ENCODE assay signal across 27 cellular contexts in the genomic region with DNA sequence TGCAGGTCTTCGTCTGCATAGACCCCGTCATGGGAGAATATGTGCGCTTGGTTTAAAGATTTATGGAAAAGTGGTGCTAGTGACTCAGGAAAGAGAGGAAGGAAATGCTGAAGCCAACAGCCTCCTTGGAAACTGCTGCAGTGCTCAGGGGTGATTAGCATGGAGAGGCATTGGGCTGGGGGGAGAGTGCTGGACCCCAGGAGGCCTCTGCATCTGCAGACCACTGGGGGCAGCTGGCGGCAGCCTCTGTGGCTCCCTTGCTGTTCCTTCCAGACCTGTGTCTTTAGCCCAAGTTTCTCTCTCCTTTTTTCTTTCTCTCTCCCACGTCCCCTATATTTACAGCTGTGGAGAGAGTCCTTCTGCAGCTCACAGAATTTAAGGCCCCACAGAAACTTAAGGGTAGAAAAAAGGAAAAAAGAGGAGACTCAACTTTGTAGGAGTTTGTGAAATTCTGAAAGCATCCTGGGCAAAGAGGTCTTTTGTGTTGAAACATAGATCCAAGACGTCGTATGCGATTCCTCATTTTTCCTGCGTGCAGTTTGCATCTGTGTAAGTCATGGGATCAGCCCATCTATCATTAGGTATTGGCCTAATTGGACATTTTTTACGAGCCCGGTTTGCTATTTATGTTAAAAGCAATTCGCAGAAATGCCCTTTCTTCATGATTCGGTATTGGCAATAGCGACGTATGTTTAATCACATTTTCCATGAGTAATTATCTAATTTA.
DNase-seq lines count a peak whose midpoint lies in the region; ATAC-seq and TF ChIP-seq lines count a peak whose summit lies in the region.
"Had no signal": no experiment of that assay in that cellular context is flagged by ENCODE, and none has a peak within 500 bp of the region (broad histone marks: within the 10 kb centered on the region; RNA-seq: fewer than 3 reads in every experiment).

No MANE protein-coding gene starts in this region.

- no peaks in the 10 kb centered on the region for H3K27me3 ChIP-seq in Peyer's patch
- H3K27me3 ChIP-seq: BLaER1 treated with 17β-estradiol and CSF1 and Interleukin-3, amounts not matched to agents 10 nM and 100 nM; brain microvascular endothelial cell; upper lobe of left lung had no signal

- H3K4me3 Mint-ChIP-seq in nephron, result no peak overlapping the region
- H3K4me3 Mint-ChIP-seq: activated CD8-positive, alpha-beta T cell treated with anti-CD3 and anti-CD28 coated beads for 36 hours; IgD-negative memory B cell had no signal

- no peak overlapping the region for H3K27ac ChIP-seq in Peyer's patch
- H3K27ac ChIP-seq: A549; BLaER1 treated with 17β-estradiol and CSF1 and Interleukin-3, amounts not matched to agents 10 nM and 100 nM; brain microvascular endothelial cell; skin epidermis; upper lobe of left lung had no signal

- H3K27ac Mint-ChIP-seq in nephron, result peak overlapping the region in 2 of 3 experiments; percentile 2 to 30
- H3K27ac Mint-ChIP-seq: activated CD8-positive, alpha-beta T cell treated with anti-CD3 and anti-CD28 coated beads for 36 hours; IgD-negative memory B cell had no signal

- TF ChIP-seq POLR2A in Peyer's patch (IDR thresholded peaks at IDR 0.05), result no peak

- POLR2A ChIA-PET in HEK293T (lab: Yijun Ruan, JAX), result no interaction called here

- no peaks in the 10 kb centered on the region for H3K36me3 Mint-ChIP-seq in nephron (ENCODE audit: low read depth)
- H3K36me3 Mint-ChIP-seq: IgD-negative memory B cell had no signal

- H3K27me3 Mint-ChIP-seq in nephron (ENCODE audit: low read depth), result peaks cover 61% of the 10 kb centered on the region

- no peaks in the 10 kb centered on the region for H3K4me1 ChIP-seq in Peyer's patch
- H3K4me1 ChIP-seq: A549; BLaER1 treated with 17β-estradiol and CSF1 and Interleukin-3, amounts not matched to agents 10 nM and 100 nM; upper lobe of left lung had no signal

- H3K9me3 ChIP-seq in Peyer's patch, result no peaks in the 10 kb centered on the region
- H3K9me3 ChIP-seq: A549, upper lobe of left lung had no signal

- CTCF ChIA-PET in HEK293T (lab: Yijun Ruan, JAX), result no interaction called here

- TF ChIP-seq CTCF in AG10803 (conservative IDR thresholded peaks at IDR 0.05; ENCODE audit: low read length) (no peak), foreskin fibroblast (IDR thresholded peaks at IDR 0.05; ENCODE audit: low read depth, low read length) (no peak), nephron (IDR thresholded peaks at IDR 0.05; ENCODE audit: unreplicated experiment in 3 of 3) (no peak), Peyer's patch (IDR thresholded peaks at IDR 0.05) (no peak)

- H3K4me3 ChIP-seq in AG10803 (ENCODE audit: low read length) (peak overlapping the region; percentile 42), foreskin fibroblast (ENCODE audit: low read depth in 1 of 2, low read length in 2 of 2) (peak overlapping the region; percentile 10 to 25), Peyer's patch (no peak overlapping the region)
- H3K4me3 ChIP-seq: A549; BLaER1 treated with 17β-estradiol and CSF1 and Interleukin-3, amounts not matched to agents 10 nM and 100 nM; skin epidermis; upper lobe of left lung had no signal

- H3K4me1 Mint-ChIP-seq in nephron, result peaks cover 33% of the 10 kb centered on the region
- H3K4me1 Mint-ChIP-seq: IgD-negative memory B cell had no signal

- no peaks in the 10 kb centered on the region for H3K9me3 Mint-ChIP-seq in nephron
- H3K9me3 Mint-ChIP-seq: activated CD8-positive, alpha-beta T cell treated with anti-CD3 and anti-CD28 coated beads for 36 hours had no signal

- DNase-seq in AG10803 (ENCODE audit: low read depth), result peak; percentile 60
- DNase-seq in HEK293T (ENCODE audit: extremely low spot score), result no peak
- no peak for DNase-seq in foreskin fibroblast
- no peak for DNase-seq in Peyer's patch
- no peak for DNase-seq in activated CD4-positive, alpha-beta T cell treated with anti-CD3 and anti-CD28 coated beads for 1 hour
- no peak for DNase-seq in NCI-H2107 treated with DMSO at 0.1 percent for 48 hours (lab: John Stamatoyannopoulos, UW; ENCODE audit: unreplicated experiment)
- DNase-seq: activated CD8-positive, alpha-beta T cell treated with anti-CD3 and anti-CD28 coated beads for 36 hours; activated effector memory CD4-positive, alpha-beta T cell treated with anti-CD3 and anti-CD28 coated beads, Interleukin-2, amount 50 U/mL, for 16 hours; brain microvascular endothelial cell; COR-L47; DND-41; effector CD8-positive, alpha-beta T cell; left cardiac atrium; NCI-H1092 treated with DMSO at 0.1 percent for 48 hours; NCI-H2081 treated with DMSO at 0.1 percent for 48 hours; NCI-H446 treated with DMSO at 0.1 percent for 48 hours; NK-92 treated with Interleukin-12 subunit alpha and Interleukin-12 subunit beta, amount 100 ng/mL, for 24 hours; occipital lobe; SHP77 treated with DMSO at 0.1 percent for 48 hours; stimulated activated CD4-positive, alpha-beta T cell treated with anti-CD3 and anti-CD28 coated beads, Interleukin-1b, Interleukin-23, amount 100 ng/mL, for 48 hours; upper lobe of left lung had no signal

- H3K36me3 ChIP-seq in Peyer's patch, result no peaks in the 10 kb centered on the region
- H3K36me3 ChIP-seq: BLaER1 treated with 17β-estradiol and CSF1 and Interleukin-3, amounts not matched to agents 10 nM and 100 nM; brain microvascular endothelial cell; upper lobe of left lung had no signal

- ATAC-seq in HG02798 (IDR thresholded peaks at IDR 0.05; ENCODE audit: poor library complexity, unreplicated experiment), result no peak
- ATAC-seq: A549; activated CD8-positive, alpha-beta T cell treated with anti-CD3 and anti-CD28 coated beads for 36 hours; left cardiac atrium had no signal

TF ChIP-seq in HEK293T, 16 proteins besides CTCF, POLR2A, EP300 and RAD21:
- TF ChIP-seq, protein P1, sequence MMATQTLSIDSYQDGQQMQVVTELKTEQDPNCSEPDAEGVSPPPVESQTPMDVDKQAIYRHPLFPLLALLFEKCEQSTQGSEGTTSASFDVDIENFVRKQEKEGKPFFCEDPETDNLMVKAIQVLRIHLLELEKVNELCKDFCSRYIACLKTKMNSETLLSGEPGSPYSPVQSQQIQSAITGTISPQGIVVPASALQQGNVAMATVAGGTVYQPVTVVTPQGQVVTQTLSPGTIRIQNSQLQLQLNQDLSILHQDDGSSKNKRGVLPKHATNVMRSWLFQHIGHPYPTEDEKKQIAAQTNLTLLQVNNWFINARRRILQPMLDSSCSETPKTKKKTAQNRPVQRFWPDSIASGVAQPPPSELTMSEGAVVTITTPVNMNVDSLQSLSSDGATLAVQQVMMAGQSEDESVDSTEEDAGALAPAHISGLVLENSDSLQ (IDR thresholded peaks at IDR 0.05), result peak; percentile 6; the same call in 1 of the 2 replicates
- no peak for TF ChIP-seq CTBP1 (IDR thresholded peaks at IDR 0.05; ENCODE audit: borderline replicate concordance)

Comparison
In these comparisons a context has a peak if more than half of its experiments do, and no peak if none do; other contexts are left out.
1. H3K4me3 ChIP-seq: peak in AG10803 (single experiment) and foreskin fibroblast (2 of 2); none in Peyer's patch (0 of 4).